Comparison of ENCODE assay signal across 10 cellular contexts in genomic region chr3:138861755-138862333, GRCh38. TPM values are rescaled to one million over a fixed set of nuclear protein-coding genes. Genes with fewer than 3 reads are reported as not detected.
DNase-seq lines count a peak whose midpoint lies in the region; ATAC-seq, FAIRE-seq and TF ChIP-seq lines count a peak whose summit lies in the region.
"Had no signal": no experiment of that assay in that cellular context is flagged by ENCODE, and none has a peak within 500 bp of the region (broad histone marks: within the 10 kb centered on the region; RNA-seq: fewer than 3 reads in every experiment).

No MANE protein-coding gene starts in this region.

- ATAC-seq in HG02623 (IDR thresholded peaks at IDR 0.05; ENCODE audit: unreplicated experiment) (no peak), GM21360 (IDR thresholded peaks at IDR 0.05; ENCODE audit: unreplicated experiment) (no peak), omental fat pad (ENCODE audit: low FRiP score) (no peak)

- DNase-seq in RCC 7860 (ENCODE audit: low spot score) (peak; percentile 83), esophagus squamous epithelium (lab: John Stamatoyannopoulos, UW) (no peak), osteoblast (ENCODE audit: insufficient read length, low spot score, missing footprints) (peak; percentile 78), omental fat pad (ENCODE audit: low spot score) (no peak), erythroblast (lab: John Stamatoyannopoulos, UW) (no peak)
- DNase-seq: activated naive CD4-positive, alpha-beta T cell treated with anti-CD3 and anti-CD28 coated beads for 36 hours had no signal

- intact Hi-C loops in esophagus squamous epithelium (cut with DNase I), result no loop called here

- no peaks in the 10 kb centered on the region for H3K9me3 ChIP-seq in ES-I3 (ENCODE audit: control insufficient read depth, insufficient read depth, low read length)
- no peaks in the 10 kb centered on the region for H3K9me3 ChIP-seq in esophagus squamous epithelium
- no peaks in the 10 kb centered on the region for H3K9me3 ChIP-seq in osteoblast (ENCODE audit: low read depth, low read length)

- no peak for TF ChIP-seq CTCF in esophagus squamous epithelium (IDR thresholded peaks at IDR 0.05)
- no peak for TF ChIP-seq CTCF in osteoblast (IDR thresholded peaks at IDR 0.05; ENCODE audit: extremely low read depth, low read depth, low read length)
- TF ChIP-seq CTCF in omental fat pad (IDR thresholded peaks at IDR 0.05), result no peak

- no peaks in the 10 kb centered on the region for H3K79me2 ChIP-seq in osteoblast (ENCODE audit: insufficient read depth, low read length)

- FAIRE-seq in RCC 7860 (lab: Jason Lieb, UNC), result peak; percentile 76
- FAIRE-seq: G401.6 had no signal

- H3K36me3 ChIP-seq in ES-I3 (ENCODE audit: insufficient read depth, low read length) (no peaks in the 10 kb centered on the region), esophagus squamous epithelium (no peaks in the 10 kb centered on the region), osteoblast (ENCODE audit: insufficient read depth, low read length) (no peaks in the 10 kb centered on the region)

- H3K27ac ChIP-seq in esophagus squamous epithelium (peak overlapping the region; percentile 82 to 93 (median 86)), osteoblast (ENCODE audit: low read depth, low read length) (peak overlapping the region; percentile 72)

- H3K4me3 ChIP-seq in esophagus squamous epithelium (no peak overlapping the region), osteoblast (ENCODE audit: insufficient read depth, low read length) (no peak overlapping the region)

- WGBS in esophagus squamous epithelium, 2 donors, result 64 to 68% methylated on average over 6 to 7 of the region's 7 CpGs

- H3K27me3 ChIP-seq in esophagus squamous epithelium (no peaks in the 10 kb centered on the region), osteoblast (ENCODE audit: insufficient read depth, low read length) (no peaks in the 10 kb centered on the region)

- H2AFZ ChIP-seq in osteoblast (ENCODE audit: low read length), result peak overlapping the region; percentile 64

- H3K9ac ChIP-seq in ES-I3 (ENCODE audit: low read depth, low read length), result peak overlapping the region; percentile 36; the same call in 1 of the 2 replicates

- TF ChIP-seq POLR2A in esophagus squamous epithelium (IDR thresholded peaks at IDR 0.05), result no peak
- no peak for TF ChIP-seq POLR2A in erythroblast (IDR thresholded peaks at IDR 0.05; ENCODE audit: low read length)

- peaks cover 28% of the 10 kb centered on the region for H3K4me1 ChIP-seq in ES-I3 (ENCODE audit: insufficient read depth, low read length)
- peaks cover 15 to 46% (median 16%) of the 10 kb centered on the region in 3 donors for H3K4me1 ChIP-seq in esophagus squamous epithelium
- H3K4me1 ChIP-seq in osteoblast (ENCODE audit: insufficient read depth, low read length), result peaks cover 26% of the 10 kb centered on the region

- no peaks in the 10 kb centered on the region for H4K20me1 ChIP-seq in osteoblast (ENCODE audit: insufficient read depth, low read length)

- peak overlapping the region; percentile 16 for H3K4me2 ChIP-seq in osteoblast (ENCODE audit: insufficient read depth, low read length)

RNA-seq across cellular contexts. Expression of gene PIK3CB, which starts 27.1 kb away (rescaled TPM):
- total RNA-seq in esophagus squamous epithelium (10 to 100 TPM; 14.7 to 36.2 (median 28.5) TPM), osteoblast (14.5 and 16.8 TPM in 2 replicates), omental fat pad (10 to 100 TPM; 20.6 to 42.8 (median 22.4) TPM)

Comparison
In these comparisons a context has a peak if more than half of its experiments do, and no peak if none do; other contexts are left out.
1. DNase-seq: peak in RCC 7860 (single experiment) and osteoblast (single experiment); none in esophagus squamous epithelium (single experiment), omental fat pad (single experiment) and erythroblast (0 of 2).